9 cellular contexts compared by ENCODE assay signal in the genomic region with DNA sequence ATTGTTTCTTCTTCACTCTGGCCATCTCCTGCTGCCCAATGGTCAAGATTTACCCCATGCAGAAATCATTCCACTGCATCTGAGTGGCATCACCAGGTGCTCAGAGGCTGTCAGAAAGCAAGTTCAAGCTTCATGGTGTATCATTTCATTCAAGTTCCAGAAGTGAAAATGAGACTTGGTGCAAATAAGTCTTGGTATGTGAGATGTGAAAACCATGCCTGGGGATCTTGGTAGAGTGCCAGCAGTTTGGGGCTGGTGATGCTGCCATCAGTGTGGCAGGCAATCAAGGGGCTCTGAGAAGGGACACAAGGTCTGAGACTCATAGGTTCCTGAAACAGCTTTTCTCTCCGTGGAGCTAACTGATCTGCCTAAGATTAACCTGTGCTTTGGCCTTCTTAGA. TPM values are rescaled to one million over a fixed set of nuclear protein-coding genes. Genes with fewer than 3 reads are reported as not detected.
A peak's percentile ranks its signal among the peaks of the same experiment; 100 is the strongest.
DNase-seq lines count a peak whose midpoint lies in the region; ATAC-seq, FAIRE-seq and TF ChIP-seq lines count a peak whose summit lies in the region.
"Had no signal": no experiment of that assay in that cellular context is flagged by ENCODE, and none has a peak within 500 bp of the region (broad histone marks: within the 10 kb centered on the region; RNA-seq: fewer than 3 reads in every experiment).

No MANE protein-coding gene starts in this region.

- H4K20me1 ChIP-seq in K562 (replicated peaks; ENCODE audit: control insufficient read depth, insufficient read depth, low read length), result no peaks in the 10 kb centered on the region

- peaks cover 60% of the 10 kb centered on the region for H3K4me1 Mint-ChIP-seq in stimulated activated effector memory CD8-positive, alpha-beta T cell treated with anti-CD3 and anti-CD28 coated beads, Interleukin-12 subunit alpha, Interleukin-12 subunit beta, amount 100 ng/mL, for 72 hours
- no peaks in the 10 kb centered on the region for H3K4me1 Mint-ChIP-seq in chondrocyte (ENCODE audit: low read depth)

- POLR2A ChIA-PET in K562 (lab: Yijun Ruan, JAX), result interaction anchor here (0.5 kb wide), 1 partner anchor 329 kb away, joined by 3 read pairs; no protein-coding TSS in a partner anchor

- no peaks in the 10 kb centered on the region for H3K27me3 ChIP-seq in K562 (ENCODE audit: control insufficient read depth in 2 of 2, insufficient read depth in 2 of 2, low read length in 2 of 2)

- H3K27ac ChIP-seq in K562 (ENCODE audit: extremely low read depth, low read depth, low read length), result no peak overlapping the region

- H3K36me3 Mint-ChIP-seq in stimulated activated effector memory CD8-positive, alpha-beta T cell treated with anti-CD3 and anti-CD28 coated beads, Interleukin-12 subunit alpha, Interleukin-12 subunit beta, amount 100 ng/mL, for 72 hours, result peaks cover 78% of the 10 kb centered on the region
- no peaks in the 10 kb centered on the region for H3K36me3 Mint-ChIP-seq in chondrocyte (ENCODE audit: low read depth)

- WGBS in K562 (ENCODE audit: insufficient coverage, low coverage, missing lambda C conversion rate), result 22% methylated on average over 1 of the region's 1 CpG

- H3K79me2 ChIP-seq in K562 (ENCODE audit: control insufficient read depth, insufficient read depth, low read length), result no peaks in the 10 kb centered on the region

- no peak overlapping the region for H3K4me3 ChIP-seq in K562

- no peak for TF ChIP-seq EP300 in K562 (IDR thresholded peaks at IDR 0.05; ENCODE audit: low read length)

- in situ Hi-C loops in K562 (cut with MboI), result no loop called here
- in situ Hi-C loops in GM13976 (cut with MboI; ENCODE audit: low sequenced_read_pairs, unreplicated experiment), result no loop called here

- no peak for TF ChIP-seq RAD21 in K562 (CRISPR knock-in tag; conservative IDR thresholded peaks at IDR 0.05 in 1 of 2, IDR thresholded peaks at IDR 0.05 in 1 of 2)

- no peaks in the 10 kb centered on the region for H3K36me3 ChIP-seq in K562 (ENCODE audit: control insufficient read depth, insufficient read depth, low read length)

- CTCF ChIA-PET in K562 (lab: Yijun Ruan, JAX; ENCODE audit: low intra/inter-chr PET ratio), result no interaction called here

- H3K9me3 Mint-ChIP-seq in stimulated activated effector memory CD8-positive, alpha-beta T cell treated with anti-CD3 and anti-CD28 coated beads, Interleukin-12 subunit alpha, Interleukin-12 subunit beta, amount 100 ng/mL, for 72 hours, result no peaks in the 10 kb centered on the region
- H3K9me3 Mint-ChIP-seq in chondrocyte (ENCODE audit: low read depth), result no peaks in the 10 kb centered on the region

- peak; percentile 27 for DNase-seq in activated CD4-positive, alpha-beta T cell treated with anti-CD3 and anti-CD28 coated beads for 1 hour
- DNase-seq in K562 (ENCODE audit: extremely low read depth in 1 of 4, low spot score in 3 of 4) (no peak), GM13976 (ENCODE audit: low spot score) (no peak), chondrocyte (ENCODE audit: low spot score) (no peak), GM03348 (ENCODE audit: low spot score) (no peak)
- peak; percentile 47 to 86 for DNase-seq in stimulated activated effector memory CD8-positive, alpha-beta T cell treated with anti-CD3 and anti-CD28 coated beads, Interleukin-12 subunit alpha, Interleukin-12 subunit beta, amount 100 ng/mL, for 72 hours (ENCODE audit: low spot score in 2 of 2)

- H3K27me3 Mint-ChIP-seq in chondrocyte (ENCODE audit: low read depth), result no peaks in the 10 kb centered on the region

- peaks cover 0 to 6% of the 10 kb centered on the region in 2 experiments; a peak in 1 of 5 replicates for H3K4me1 ChIP-seq in K562 (replicated peaks in 1 of 2; ENCODE audit: control insufficient read depth in 2 of 2, insufficient read depth in 2 of 2, low read length in 2 of 2)

- no peaks in the 10 kb centered on the region for H3K9me3 ChIP-seq in K562 (replicated peaks; ENCODE audit: control insufficient read depth, insufficient read depth, low read depth, low read length)

- intact Hi-C loops in K562 (cut with micrococcal nuclease), result no loop called here

- H2AFZ ChIP-seq in K562 (ENCODE audit: low read depth, low read length), result peak overlapping the region; percentile 20

- no peak for TF ChIP-seq POLR2A in K562 (conservative IDR thresholded peaks at IDR 0.05)

- FAIRE-seq in K562 (lab: Jason Lieb, UNC), result no peak

- H3K4me3 Mint-ChIP-seq in stimulated activated effector memory CD8-positive, alpha-beta T cell treated with anti-CD3 and anti-CD28 coated beads, Interleukin-12 subunit alpha, Interleukin-12 subunit beta, amount 100 ng/mL, for 72 hours, result peak overlapping the region; percentile 66
- no peak overlapping the region for H3K4me3 Mint-ChIP-seq in chondrocyte (ENCODE audit: unreplicated experiment)

- no peak for TF ChIP-seq CTCF in K562 (IDR thresholded peaks at IDR 0.05 in 2 of 3, conservative IDR thresholded peaks at IDR 0.05 in 1 of 3; ENCODE audit: insufficient read depth in 2 of 3, low read depth in 1 of 3, low read length in 3 of 3)
- TF ChIP-seq CTCF in GM13976 (IDR thresholded peaks at IDR 0.05; ENCODE audit: borderline replicate concordance, control extremely low read depth, extremely low read depth, insufficient read depth, missing control alignments), result no peak
- no peak for TF ChIP-seq CTCF in chondrocyte (IDR thresholded peaks at IDR 0.05)

- no TSS peak for BruUV-seq in K562 (replicated peaks; lab: Mats Ljungman, UMichigan)

- ATAC-seq in GM21717 (IDR thresholded peaks at IDR 0.05; ENCODE audit: unreplicated experiment) (peak; percentile 84), K562 (no peak), HG03457 (IDR thresholded peaks at IDR 0.05; ENCODE audit: unreplicated experiment) (no peak)
- ATAC-seq in stimulated activated effector memory CD8-positive, alpha-beta T cell treated with anti-CD3 and anti-CD28 coated beads, Interleukin-12 subunit alpha, Interleukin-12 subunit beta, amount 100 ng/mL, for 72 hours, result peak; percentile 85

- peak overlapping the region; percentile 97 for H3K27ac Mint-ChIP-seq in stimulated activated effector memory CD8-positive, alpha-beta T cell treated with anti-CD3 and anti-CD28 coated beads, Interleukin-12 subunit alpha, Interleukin-12 subunit beta, amount 100 ng/mL, for 72 hours
- no peak overlapping the region for H3K27ac Mint-ChIP-seq in chondrocyte (ENCODE audit: unreplicated experiment)

- no peak overlapping the region for H3K9ac ChIP-seq in K562 (ENCODE audit: insufficient read depth in 1 of 2, low read depth in 2 of 2, low read length in 2 of 2)

- H3K9me1 ChIP-seq in K562 (ENCODE audit: control insufficient read depth, insufficient read depth, low read length), result no peaks in the 10 kb centered on the region

- no peak overlapping the region for H3K4me2 ChIP-seq in K562 (ENCODE audit: insufficient read depth, low read length)

TF ChIP-seq in K562, 482 proteins besides CTCF, POLR2A, EP300 and RAD21:
- TF ChIP-seq DACH1 (IDR thresholded peaks at IDR 0.05; ENCODE audit: partially characterized antibody), result no peak
- no peak for TF ChIP-seq ARID3B (CRISPR knock-in tag; IDR thresholded peaks at IDR 0.05; ENCODE audit: borderline replicate concordance)
- no peak for TF ChIP-seq ZNF830 (CRISPR knock-in tag; IDR thresholded peaks at IDR 0.05)

RNA-seq across cellular contexts. Expression of gene CD2, which starts 52.0 kb away (rescaled TPM):
- not detected in 2 replicates for total RNA-seq in K562 (2011; cell fraction: chromatin; rRNA removed; ENCODE audit: low replicate concordance)
- not detected in 2 replicates for total RNA-seq in K562 (2011; cell fraction: nucleolus; rRNA removed)
- not detected in 2 replicates for total RNA-seq in K562 (2011; cell fraction: nucleoplasm; rRNA removed)
- total RNA-seq in K562 (2014; rRNA removed) (not detected in 2 replicates), K562 (2014; rRNA removed; fragmentation: Illumina TruSeq; extraction: Trizol) (not detected in 2 replicates), K562 (2015; rRNA removed; fragmentation: Illumina TruSeq; extraction: Trizol) (not detected in 2 replicates), K562 (2021) (0.16 and 0.29 TPM in 2 replicates), chondrocyte (not detected in 3 replicates)
- polyA plus RNA-seq in K562 (2011; rRNA removed) (not detected in 2 replicates), K562 (2014; fragmentation: Illumina TruSeq; extraction: Trizol) (0.07 TPM in 1 of 2 replicates, not detected in the other), K562 (2014; fragmentation: Nextera tagmentation; extraction: Ambion mirVana) (not detected), K562 (2014; rRNA removed) (not detected in 2 replicates)
- polyA plus RNA-seq in K562 (2011; cell fraction: cytosol; rRNA removed), result not detected in 2 replicates
- polyA plus RNA-seq in K562 (2011; cell fraction: nucleus; rRNA removed), result not detected in 2 replicates
- polyA plus RNA-seq in K562 (2012), result 0.06 TPM in 1 of 2 replicates, not detected in the other
- not detected in 2 replicates for polyA minus RNA-seq in K562 (2011; rRNA and poly(A)+ RNA removed)
- not detected in 2 replicates for polyA minus RNA-seq in K562 (2011; cell fraction: cytosol; rRNA and poly(A)+ RNA removed)
- not detected in 2 replicates for polyA minus RNA-seq in K562 (2011; cell fraction: nucleus; rRNA and poly(A)+ RNA removed)
- total RNA-seq: NCI-H460 had no signal

Comparison
In these comparisons a context has a peak if more than half of its experiments do, and no peak if none do; other contexts are left out.
1. ATAC-seq: peak in GM21717 (single experiment) and stimulated activated effector memory CD8-positive, alpha-beta T cell treated with anti-CD3 and anti-CD28 coated beads, Interleukin-12 subunit alpha, Interleukin-12 subunit beta, amount 100 ng/mL, for 72 hours (single experiment); none in K562 (single experiment) and HG03457 (single experiment).
2. DNase-seq: peak in activated CD4-positive, alpha-beta T cell treated with anti-CD3 and anti-CD28 coated beads for 1 hour (single experiment) and stimulated activated effector memory CD8-positive, alpha-beta T cell treated with anti-CD3 and anti-CD28 coated beads, Interleukin-12 subunit alpha, Interleukin-12 subunit beta, amount 100 ng/mL, for 72 hours (2 of 2); none in K562 (0 of 4), GM13976 (single experiment), chondrocyte (single experiment) and GM03348 (single experiment).